ENCODE assay signal across 17 cellular contexts in the genomic region with DNA sequence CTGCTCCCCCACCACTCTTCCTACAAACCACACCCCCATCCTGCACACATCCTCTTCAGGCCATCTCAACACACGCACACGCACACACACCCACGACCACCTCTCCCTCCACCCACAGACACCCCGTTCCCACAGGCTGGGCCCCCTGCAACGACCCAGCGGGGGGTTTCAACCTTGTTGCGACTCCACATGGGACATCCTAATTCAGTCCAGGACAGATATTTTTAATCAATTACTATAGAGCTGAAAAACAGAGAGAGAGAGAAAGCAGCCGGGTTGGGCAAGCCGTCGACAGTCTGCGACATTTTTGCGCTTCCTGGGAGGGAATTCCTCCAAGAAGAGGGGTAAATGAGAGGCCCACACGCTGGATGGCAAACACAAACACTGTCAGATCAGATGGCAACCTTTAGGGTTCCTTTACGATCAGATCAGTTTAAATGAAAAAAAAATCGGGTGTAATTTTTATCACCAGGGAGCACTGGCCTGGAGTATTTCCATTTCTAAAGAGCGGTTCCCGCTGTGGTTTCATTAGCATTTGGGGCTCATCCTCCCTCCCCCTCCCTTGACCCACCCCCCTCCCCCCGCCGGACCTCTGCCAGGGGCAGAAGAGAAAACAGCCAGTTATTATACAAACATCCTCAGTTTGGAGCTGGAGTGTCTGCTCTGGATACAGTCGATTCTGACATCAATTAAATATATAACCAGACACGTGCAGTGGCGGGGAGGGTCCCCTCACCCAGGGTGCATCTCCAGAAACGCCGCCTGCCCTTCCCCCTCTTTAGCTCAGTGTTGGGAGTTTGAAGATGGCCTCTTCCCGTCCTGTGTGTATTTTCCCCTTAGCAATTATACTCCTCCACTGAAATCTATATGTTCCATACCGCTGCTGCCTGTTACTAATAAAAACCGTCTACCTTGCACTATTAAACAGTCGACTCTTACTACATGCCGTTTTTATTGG. TPM values are rescaled to one million over a fixed set of nuclear protein-coding genes. Genes with fewer than 3 reads are reported as not detected.
DNase-seq lines count a peak whose midpoint lies in the region; ATAC-seq and TF ChIP-seq lines count a peak whose summit lies in the region.
"Had no signal": no experiment of that assay in that cellular context is flagged by ENCODE, and none has a peak within 500 bp of the region (broad histone marks: within the 10 kb centered on the region; RNA-seq: fewer than 3 reads in every experiment).

No MANE protein-coding gene starts in this region.

- no peaks in the 10 kb centered on the region; the same call in 1 of the 2 replicates for H3K27me3 Mint-ChIP-seq in HFFc6 (ENCODE audit: insufficient read depth)
- no peaks in the 10 kb centered on the region for H3K27me3 Mint-ChIP-seq in chondrocyte (ENCODE audit: low read depth)
- H3K27me3 Mint-ChIP-seq in mesothelial cell of epicardium (ENCODE audit: low read depth), result peaks cover 63% of the 10 kb centered on the region

- CTCF ChIA-PET in BJ (lab: Yijun Ruan, JAX), result interaction anchor here (0.7 kb wide), 1 partner anchor 1411 kb away, joined by 3 read pairs; no protein-coding TSS in a partner anchor

- peaks cover 1% of the 10 kb centered on the region; the same call in 1 of the 2 replicates for H3K36me3 ChIP-seq in BJ (ENCODE audit: control insufficient read depth, insufficient read depth, low read length)

- ATAC-seq in HG02852 (IDR thresholded peaks at IDR 0.05; ENCODE audit: unreplicated experiment) (no peak), GM19351 (IDR thresholded peaks at IDR 0.05; ENCODE audit: unreplicated experiment) (no peak)

- peaks cover 13% of the 10 kb centered on the region; the same call in 1 of the 2 replicates for H3K36me3 Mint-ChIP-seq in HFFc6 (ENCODE audit: low read depth)
- peaks cover 5% of the 10 kb centered on the region for H3K36me3 Mint-ChIP-seq in chondrocyte (ENCODE audit: low read depth)
- peaks cover 9% of the 10 kb centered on the region for H3K36me3 Mint-ChIP-seq in mesothelial cell of epicardium

- no peak overlapping the region; the same call in 1 of the 2 replicates for H3K27ac Mint-ChIP-seq in HFFc6
- no peak overlapping the region for H3K27ac Mint-ChIP-seq in chondrocyte (ENCODE audit: unreplicated experiment)
- peak overlapping the region; percentile 59 for H3K27ac Mint-ChIP-seq in mesothelial cell of epicardium
- H3K27ac Mint-ChIP-seq: CD14-positive monocyte, memory B cell had no signal

- POLR2A ChIA-PET in BJ (lab: Charles Lee), result no interaction called here

- H3K27me3 ChIP-seq in BJ (ENCODE audit: control insufficient read depth, insufficient read depth, low read length), result no peaks in the 10 kb centered on the region

- TF ChIP-seq CTCF in BJ (IDR thresholded peaks at IDR 0.05; ENCODE audit: insufficient read depth, low read depth, low read length), result no peak
- TF ChIP-seq CTCF in HFFc6 (IDR thresholded peaks at IDR 0.05), result no peak
- no peak for TF ChIP-seq CTCF in chondrocyte (IDR thresholded peaks at IDR 0.05)
- TF ChIP-seq CTCF in mesothelial cell of epicardium (IDR thresholded peaks at IDR 0.05; ENCODE audit: unreplicated experiment), result no peak

- no peaks in the 10 kb centered on the region; the same call in 1 of the 2 replicates for H3K9me3 Mint-ChIP-seq in HFFc6
- no peaks in the 10 kb centered on the region for H3K9me3 Mint-ChIP-seq in chondrocyte (ENCODE audit: low read depth)
- peaks cover 4% of the 10 kb centered on the region for H3K9me3 Mint-ChIP-seq in mesothelial cell of epicardium

- H3K4me3 ChIP-seq in BJ (ENCODE audit: low read depth, low read length), result peak overlapping the region; percentile 72; the same call in 1 of the 2 replicates

- H3K4me3 Mint-ChIP-seq in HFFc6 (peak overlapping the region; percentile 37; the same call in 1 of the 2 replicates), chondrocyte (ENCODE audit: unreplicated experiment) (peak overlapping the region; percentile 75), mesothelial cell of epicardium (peak overlapping the region; percentile 78)
- H3K4me3 Mint-ChIP-seq: memory B cell had no signal

- no peak overlapping the region for H3K27ac ChIP-seq in substantia nigra (ENCODE audit: low read depth, low read length, poor library complexity, severe bottlenecking)

- H3K4me1 Mint-ChIP-seq in HFFc6 (ENCODE audit: low read depth) (peaks cover 34% of the 10 kb centered on the region), chondrocyte (ENCODE audit: low read depth) (peaks cover 62% of the 10 kb centered on the region), mesothelial cell of epicardium (peaks cover 57% of the 10 kb centered on the region)

- DNase-seq in BJ (ENCODE audit: low read depth) (no peak), HFFc6 (no peak), chondrocyte (ENCODE audit: low spot score) (no peak), mesothelial cell of epicardium (ENCODE audit: low spot score in 2 of 2, unreplicated experiment in 2 of 2) (no peak), substantia nigra (lab: John Stamatoyannopoulos, UW) (no peak)
- DNase-seq in activated effector memory CD4-positive, alpha-beta T cell treated with Interleukin-2 at 50 U/mL for 16 hours, result no peak
- DNase-seq: hippocampal formation; Kasumi-1; NCI-H2227 treated with DMSO at 0.1 percent for 48 hours; stimulated activated CD4-positive, alpha-beta T cell treated with anti-CD3 and anti-CD28 coated beads, Interleukin-2, amount 100 ng/mL, for 48 hours; stimulated activated naive CD4-positive, alpha-beta T cell treated with Interleukin-2 at 50 U/mL for 16 hours had no signal

RNA-seq across cellular contexts. Expression of gene IRX2, which starts 2.3 kb away (rescaled TPM):
- 1.8 and 2.7 TPM in 2 replicates for polyA plus RNA-seq in BJ (2011; rRNA removed)
- polyA minus RNA-seq in BJ (2011; rRNA and poly(A)+ RNA removed), result 1.2 and 2.2 TPM in 2 replicates
- total RNA-seq in HFFc6 (2021; fragmentation: NEBNext Ultra II Directional; extraction: Animal tissue kit (Norgen Biotek cat#: 25700)), result 1 to 10 TPM; 2.8 to 5.5 (median 3.5) TPM
- total RNA-seq in chondrocyte, result 9.1 to 11.5 TPM (median 9.2 TPM) in 3 replicates
- total RNA-seq in mesothelial cell of epicardium, result 30.3 to 32.6 TPM (median 30.7 TPM) in 3 replicates
- total RNA-seq: G401, pulmonary artery endothelial cell had no signal
- polyA plus RNA-seq: CD14-positive monocyte had no signal
